In the genomic region with DNA sequence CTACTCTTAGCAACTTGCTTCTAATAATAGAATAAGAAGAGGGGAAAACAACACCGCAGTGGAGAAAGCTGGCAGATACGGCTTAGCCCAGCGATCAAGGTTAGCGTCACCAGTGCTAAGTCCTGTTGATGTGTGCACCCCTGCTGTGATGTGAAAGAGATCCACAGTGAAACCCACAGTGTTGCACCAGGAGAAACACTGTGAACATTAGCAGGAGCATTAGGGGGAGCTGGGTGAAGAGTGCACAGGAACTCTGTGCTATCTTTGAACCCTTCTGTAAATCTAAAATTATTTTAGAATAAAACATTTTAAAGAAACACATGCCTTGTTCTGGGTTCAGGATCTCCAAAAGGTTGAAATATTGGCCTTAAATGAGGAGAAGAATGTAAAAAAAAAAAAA, we compare ENCODE assay signal across 9 cellular contexts.
"Had no signal": no experiment of that assay in that cellular context is flagged by ENCODE, and none has a peak within 500 bp of the region (broad histone marks: within the 10 kb centered on the region; RNA-seq: fewer than 3 reads in every experiment).

No MANE protein-coding gene starts in this region.

- H3K27ac ChIP-seq: HL-60 had no signal

- H3K4me2 ChIP-seq: GM23338 had no signal

- H3K4me3 ChIP-seq: GM23338 had no signal

- H2AFZ ChIP-seq: GM23338 had no signal

- FAIRE-seq: H1, H54, HTR-8/SVneo had no signal

- DNase-seq: H9, HCEC 1CT, HFFc6, IMR-90 had no signal
